In the genomic region with DNA sequence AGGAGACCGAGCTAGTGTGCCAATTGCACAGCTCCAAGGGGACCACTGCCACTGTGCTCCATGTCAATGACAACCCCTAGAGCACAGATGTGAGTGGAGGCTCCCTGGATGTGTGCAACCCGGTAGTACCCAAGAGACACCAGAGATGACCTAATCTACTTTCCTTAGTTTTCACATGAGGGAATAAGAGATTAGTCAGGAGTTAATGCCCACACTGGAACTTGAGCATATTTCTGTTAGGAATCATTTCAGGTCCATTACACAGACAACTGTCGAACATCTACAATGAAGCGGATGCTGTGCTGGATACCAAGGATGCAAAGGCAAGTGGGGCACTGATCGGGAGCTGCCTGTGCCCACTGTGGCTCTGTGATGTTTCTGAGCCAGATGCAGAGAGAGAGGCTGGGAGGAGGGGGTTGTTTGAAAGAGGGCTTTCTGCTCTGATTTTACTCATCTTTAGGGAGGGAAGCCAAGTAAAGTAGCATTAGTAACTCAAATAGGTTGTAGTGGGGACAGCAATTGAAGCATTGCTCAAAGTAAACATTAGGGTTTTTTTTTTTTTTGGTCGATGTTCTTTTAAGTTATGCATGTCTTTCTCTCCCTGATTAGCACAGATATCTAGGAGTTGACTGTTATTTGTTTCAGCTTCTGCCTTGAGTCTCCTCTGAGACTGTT, we compare ENCODE assay signal across 14 cellular contexts.
DNase-seq lines count a peak whose midpoint lies in the region; ATAC-seq and TF ChIP-seq lines count a peak whose summit lies in the region.
"Had no signal": no experiment of that assay in that cellular context is flagged by ENCODE, and none has a peak within 500 bp of the region (broad histone marks: within the 10 kb centered on the region; RNA-seq: fewer than 3 reads in every experiment).

No MANE protein-coding gene starts in this region.

- no peak overlapping the region; the same call in 1 of the 2 replicates for H3K9ac ChIP-seq in OCI-LY1 (ENCODE audit: low read length)
- peak overlapping the region; percentile 24 for H3K9ac ChIP-seq in endocrine pancreas (ENCODE audit: control insufficient read depth, insufficient read depth, low read length)

- no peak for ATAC-seq in HG03342 (IDR thresholded peaks at IDR 0.05; ENCODE audit: unreplicated experiment)
- ATAC-seq in HG02798 (IDR thresholded peaks at IDR 0.05; ENCODE audit: poor library complexity, unreplicated experiment): no peak
- no peak for ATAC-seq in HG02840 (IDR thresholded peaks at IDR 0.05; ENCODE audit: low FRiP score, unreplicated experiment)
- ATAC-seq: left ventricle myocardium superior, right lobe of liver had no signal

- no peak overlapping the region for H3K4me3 ChIP-seq in OCI-LY1 (ENCODE audit: low read depth, low read length, poor library complexity, severe bottlenecking)
- peak overlapping the region; percentile 32 for H3K4me3 ChIP-seq in endocrine pancreas (ENCODE audit: control insufficient read depth, insufficient read depth, low read length)
- H3K4me3 ChIP-seq in tibial artery: no peak overlapping the region
- H3K4me3 ChIP-seq: right lobe of liver had no signal

- peak overlapping the region; percentile 75 for H3K27ac ChIP-seq in OCI-LY1 (ENCODE audit: low read depth, low read length, poor library complexity, severe bottlenecking)
- H3K27ac ChIP-seq in tibial artery: no peak overlapping the region
- H3K27ac ChIP-seq: right lobe of liver had no signal

- H3K4me1 ChIP-seq in OCI-LY1 (ENCODE audit: insufficient read depth, low read length, severe bottlenecking) (peaks cover 59% of the 10 kb centered on the region), endocrine pancreas (ENCODE audit: control insufficient read depth, insufficient read depth, low read length) (peaks cover 26% of the 10 kb centered on the region), tibial artery (peaks cover 0 to 5% (median 0%) of the 10 kb centered on the region in 4 donors)
- H3K4me1 ChIP-seq: right lobe of liver had no signal

- no peaks in the 10 kb centered on the region for H3K9me2 ChIP-seq in OCI-LY1 (ENCODE audit: low read depth, low read length)

- H3K27me3 ChIP-seq in OCI-LY1 (ENCODE audit: insufficient read depth, low read length): no peaks in the 10 kb centered on the region
- no peaks in the 10 kb centered on the region for H3K27me3 ChIP-seq in endocrine pancreas (ENCODE audit: control insufficient read depth, insufficient read depth, low read length)
- no peaks in the 10 kb centered on the region for H3K27me3 ChIP-seq in tibial artery
- H3K27me3 ChIP-seq: right lobe of liver had no signal

- no peak for TF ChIP-seq CTCF in OCI-LY1 (IDR thresholded peaks at IDR 0.05; ENCODE audit: low read length)
- TF ChIP-seq CTCF in tibial artery (IDR thresholded peaks at IDR 0.05): no peak

- no peaks in the 10 kb centered on the region for H3F3A ChIP-seq in OCI-LY1 (ENCODE audit: insufficient read depth, low read length)

- H3K36me3 ChIP-seq in OCI-LY1 (ENCODE audit: insufficient read depth, low read length) (peaks cover 83% of the 10 kb centered on the region), endocrine pancreas (ENCODE audit: control insufficient read depth, insufficient read depth, low read length) (peaks cover 5% of the 10 kb centered on the region), tibial artery (peaks cover 0 to 12% (median 0%) of the 10 kb centered on the region in 3 donors)

- H4K20me1 ChIP-seq in OCI-LY1 (ENCODE audit: insufficient read depth, low read length): no peaks in the 10 kb centered on the region

- H3K4me2 ChIP-seq in OCI-LY1 (ENCODE audit: low read length): peak overlapping the region; percentile 45; the same call in 1 of the 2 replicates

- intact Hi-C loops in tibial artery (cut with DNase I; ENCODE audit: low total_unique reads): no loop called here

- DNase-seq in AG20443 (ENCODE audit: low spot score) (peak; percentile 20), Daoy (ENCODE audit: low read depth) (peak; percentile 23), tibial artery (no peak)
- DNase-seq: activated CD4-positive, alpha-beta memory T cell treated with anti-CD3 and anti-CD28 coated beads, Interleukin-2, amount 10 ng/mL, durations not matched to agents 7 days and 5 days; erythroblast; left ventricle myocardium superior; right lobe of liver; RPMI8226; T1000 had no signal

- H3K9me3 ChIP-seq in OCI-LY1 (ENCODE audit: low read length) (no peaks in the 10 kb centered on the region), endocrine pancreas (ENCODE audit: control insufficient read depth, low read length) (peaks cover 2% of the 10 kb centered on the region), tibial artery (no peaks in the 10 kb centered on the region)
- H3K9me3 ChIP-seq: right lobe of liver had no signal

- 0 out of 2 replicates have a peak, but pooled peaks cover 4% of the 10 kb centered on the region for H3K79me2 ChIP-seq in OCI-LY1 (ENCODE audit: insufficient read depth, low read length)

- H2AFZ ChIP-seq in OCI-LY1 (ENCODE audit: low read length): no peak overlapping the region

Comparison
In these comparisons a context has a peak if more than half of its experiments do, and no peak if none do; other contexts are left out.
1. DNase-seq: peak in AG20443 (single experiment) and Daoy (single experiment); none in tibial artery (0 of 2).